In genomic region chr11:33428435-33428834, GRCh38 we compare ENCODE assay signal across 10 cellular contexts. TPM values are rescaled to one million over a fixed set of nuclear protein-coding genes. Genes with fewer than 3 reads are reported as not detected.
"Had no signal": no experiment of that assay in that cellular context is flagged by ENCODE, and none has a peak within 500 bp of the region (broad histone marks: within the 10 kb centered on the region; RNA-seq: fewer than 3 reads in every experiment).

No MANE protein-coding gene starts in this region.

RNA-seq across cellular contexts. Expression of gene KIAA1549L, which starts 52.5 kb away (rescaled TPM):
- total RNA-seq: activated naive CD4-positive, alpha-beta T cell treated with anti-CD3 and anti-CD28 coated beads for 36 hours; activated naive CD4-positive, alpha-beta T cell treated with anti-CD3 and anti-CD28 coated beads, Interleukin-2, amount 50 U/mL, for 72 hours; activated naive CD8-positive, alpha-beta T cell treated with anti-CD3 and anti-CD28 coated beads for 36 hours; activated naive CD8-positive, alpha-beta T cell treated with anti-CD3 and anti-CD28 coated beads, Interleukin-2, amount 10 ng/mL, durations not matched to agents 7 days and 5 days; activated T-cell treated with anti-CD3 and anti-CD28 coated beads, Interleukin-2, amount 50 U/mL, for 4 hours; activated T-cell treated with anti-CD3 and anti-CD28 coated beads, Interleukin-2, amount 50 U/mL, for 72 hours; activated T-helper 1 cell treated with anti-CD3 and anti-CD28 coated beads, Interleukin-12 subunit alpha, Interleukin-12 subunit beta, Interleukin-2, Interleukin-4 antibody, amounts not matched to agents 30 ng/mL and 10 ng/mL and 1 ng/mL, durations not matched to agents 14 hours and 24 hours and 36 hours; activated T-helper 17 cell treated with anti-CD3 and anti-CD28 coated beads, Interleukin-2, amount 50 U/mL, for 72 hours; activated T-helper 2 cell treated with anti-CD3 and anti-CD28 coated beads, Interferon-gamma antibody, Interleukin-2, Interleukin-4, amounts not matched to agents 10 μg/mL and 5 μg/mL and 100 μg/mL, durations not matched to agents 14 hours and 24 hours and 36 hours; ascending aorta had no signal
